Comparison of ENCODE assay signal across 29 cellular contexts in genomic region chr21:25831300-25831699, GRCh38.
A peak's percentile ranks its signal among the peaks of the same experiment; 100 is the strongest.
DNase-seq lines count a peak whose midpoint lies in the region; ATAC-seq, FAIRE-seq and TF ChIP-seq lines count a peak whose summit lies in the region.
"Had no signal": no experiment of that assay in that cellular context is flagged by ENCODE, and none has a peak within 500 bp of the region (broad histone marks: within the 10 kb centered on the region; RNA-seq: fewer than 3 reads in every experiment).

No MANE protein-coding gene starts in this region.

- CTCF ChIA-PET in activated CD4-positive, alpha-beta T cell treated with anti-CD3 and anti-CD28 coated beads for 36 hours (lab: Charles Lee): no interaction called here

- no peak overlapping the region for H3K9ac ChIP-seq in endodermal cell (ENCODE audit: extremely low read depth, low read length, poor library complexity, severe bottlenecking)
- H3K9ac ChIP-seq: SK-N-SH had no signal

- FAIRE-seq in H54 (lab: Jason Lieb, UNC): no peak
- FAIRE-seq: D721Med had no signal

- POLR2A ChIA-PET in activated CD4-positive, alpha-beta T cell treated with anti-CD3 and anti-CD28 coated beads for 36 hours (lab: Charles Lee): no interaction called here

- no peak overlapping the region for H3K4me3 ChIP-seq in endodermal cell (ENCODE audit: low read length)
- H3K4me3 ChIP-seq: left ventricle myocardium inferior, PC-9, right atrium auricular region, smooth muscle cell, testis had no signal

- H3K9me3 Mint-ChIP-seq in activated CD4-positive, alpha-beta T cell treated with anti-CD3 and anti-CD28 coated beads for 36 hours (ENCODE audit: low read depth): no peaks in the 10 kb centered on the region
- no peaks in the 10 kb centered on the region for H3K9me3 Mint-ChIP-seq in activated T-helper 17 cell treated with anti-CD3 and anti-CD28 coated beads, Interleukin-2, amount 50 U/mL, for 72 hours
- peaks cover 35% of the 10 kb centered on the region for H3K9me3 Mint-ChIP-seq in endodermal cell
- H3K9me3 Mint-ChIP-seq: activated naive CD4-positive, alpha-beta T cell treated with anti-CD3 and anti-CD28 coated beads, Interleukin-2, amount 10 ng/mL, durations not matched to agents 7 days and 5 days had no signal

- no peak overlapping the region for H3K27ac Mint-ChIP-seq in activated CD4-positive, alpha-beta T cell treated with anti-CD3 and anti-CD28 coated beads for 36 hours
- no peak overlapping the region for H3K27ac Mint-ChIP-seq in activated T-helper 17 cell treated with anti-CD3 and anti-CD28 coated beads, Interleukin-2, amount 50 U/mL, for 72 hours
- H3K27ac Mint-ChIP-seq in endodermal cell: no peak overlapping the region
- H3K27ac Mint-ChIP-seq: activated naive CD4-positive, alpha-beta T cell treated with anti-CD3 and anti-CD28 coated beads, Interleukin-2, amount 10 ng/mL, durations not matched to agents 7 days and 5 days; CD4-positive, CD25-positive, alpha-beta regulatory T cell had no signal

- TF ChIP-seq POLR2A in H54 (IDR thresholded peaks at IDR 0.05; ENCODE audit: low read depth, low read length): no peak

- H3K4me1 ChIP-seq in endodermal cell (ENCODE audit: control insufficient read depth, insufficient read depth, low read length): no peaks in the 10 kb centered on the region
- H3K4me1 ChIP-seq: left ventricle myocardium inferior, right atrium auricular region, testis had no signal

- H3K36me3 ChIP-seq in endodermal cell (ENCODE audit: control insufficient read depth, insufficient read depth, low read length): no peaks in the 10 kb centered on the region
- H3K36me3 ChIP-seq: left ventricle myocardium inferior, right atrium auricular region had no signal

- peak; percentile 86 for ATAC-seq in activated CD4-positive, alpha-beta T cell treated with anti-CD3 and anti-CD28 coated beads for 36 hours
- ATAC-seq in activated T-helper 17 cell treated with anti-CD3 and anti-CD28 coated beads, Interleukin-2, amount 50 U/mL, for 72 hours (replicated peaks): peak; percentile 93
- ATAC-seq in HG03045 (IDR thresholded peaks at IDR 0.05; ENCODE audit: unreplicated experiment): no peak
- ATAC-seq: Right ventricle myocardium inferior had no signal

- H3K36me3 Mint-ChIP-seq in activated CD4-positive, alpha-beta T cell treated with anti-CD3 and anti-CD28 coated beads for 36 hours (ENCODE audit: low read depth): no peaks in the 10 kb centered on the region
- no peaks in the 10 kb centered on the region for H3K36me3 Mint-ChIP-seq in activated T-helper 17 cell treated with anti-CD3 and anti-CD28 coated beads, Interleukin-2, amount 50 U/mL, for 72 hours (ENCODE audit: low read depth)
- H3K36me3 Mint-ChIP-seq in endodermal cell (ENCODE audit: low read depth): peaks cover 15% of the 10 kb centered on the region
- H3K36me3 Mint-ChIP-seq: activated naive CD4-positive, alpha-beta T cell treated with anti-CD3 and anti-CD28 coated beads, Interleukin-2, amount 10 ng/mL, durations not matched to agents 7 days and 5 days; CD4-positive, CD25-positive, alpha-beta regulatory T cell had no signal

- no peaks in the 10 kb centered on the region for H3K4me1 Mint-ChIP-seq in activated CD4-positive, alpha-beta T cell treated with anti-CD3 and anti-CD28 coated beads for 36 hours
- peaks cover 7% of the 10 kb centered on the region for H3K4me1 Mint-ChIP-seq in activated T-helper 17 cell treated with anti-CD3 and anti-CD28 coated beads, Interleukin-2, amount 50 U/mL, for 72 hours
- no peaks in the 10 kb centered on the region for H3K4me1 Mint-ChIP-seq in endodermal cell
- H3K4me1 Mint-ChIP-seq: activated naive CD4-positive, alpha-beta T cell treated with anti-CD3 and anti-CD28 coated beads, Interleukin-2, amount 10 ng/mL, durations not matched to agents 7 days and 5 days had no signal

- no peak for TF ChIP-seq CTCF in endodermal cell (conservative IDR thresholded peaks at IDR 0.05)

- H3K4me3 Mint-ChIP-seq in activated CD4-positive, alpha-beta T cell treated with anti-CD3 and anti-CD28 coated beads for 36 hours: no peak overlapping the region
- peak overlapping the region; percentile 15 for H3K4me3 Mint-ChIP-seq in activated T-helper 17 cell treated with anti-CD3 and anti-CD28 coated beads, Interleukin-2, amount 50 U/mL, for 72 hours
- no peak overlapping the region for H3K4me3 Mint-ChIP-seq in endodermal cell
- H3K4me3 Mint-ChIP-seq: activated naive CD4-positive, alpha-beta T cell treated with anti-CD3 and anti-CD28 coated beads, Interleukin-2, amount 10 ng/mL, durations not matched to agents 7 days and 5 days; CD4-positive, CD25-positive, alpha-beta regulatory T cell had no signal

- intact Hi-C loops in activated CD4-positive, alpha-beta T cell treated with anti-CD3 and anti-CD28 coated beads for 36 hours (cut with DNase I, micrococcal nuclease): no loop called here

- 89 to 100% methylated on average over 1 to 2 of the region's 2 CpGs for WGBS in endodermal cell (ENCODE audit: insufficient coverage in 1 of 2, insufficient read length in 1 of 2), 2 experiments

- peaks cover 48% of the 10 kb centered on the region for H3K9me3 ChIP-seq in endodermal cell (ENCODE audit: control insufficient read depth, low read length)
- H3K9me3 ChIP-seq: SK-N-SH, testis had no signal

- H3K27ac ChIP-seq in endodermal cell (ENCODE audit: low read depth, low read length): no peak overlapping the region
- H3K27ac ChIP-seq: left ventricle myocardium inferior, PC-9, right atrium auricular region, testis had no signal

- H3K27me3 ChIP-seq in endodermal cell (ENCODE audit: control insufficient read depth, insufficient read depth, low read length, poor library complexity, severe bottlenecking): peaks cover 12% of the 10 kb centered on the region
- H3K27me3 ChIP-seq: right atrium auricular region, testis had no signal

- peaks cover 4% of the 10 kb centered on the region for H3K27me3 Mint-ChIP-seq in activated CD4-positive, alpha-beta T cell treated with anti-CD3 and anti-CD28 coated beads for 36 hours
- peaks cover 17% of the 10 kb centered on the region for H3K27me3 Mint-ChIP-seq in activated T-helper 17 cell treated with anti-CD3 and anti-CD28 coated beads, Interleukin-2, amount 50 U/mL, for 72 hours
- peaks cover 4% of the 10 kb centered on the region for H3K27me3 Mint-ChIP-seq in endodermal cell (ENCODE audit: insufficient read depth)
- H3K27me3 Mint-ChIP-seq: activated naive CD4-positive, alpha-beta T cell treated with anti-CD3 and anti-CD28 coated beads, Interleukin-2, amount 10 ng/mL, durations not matched to agents 7 days and 5 days had no signal

- peak; percentile 9 for DNase-seq in activated CD4-positive, alpha-beta T cell treated with anti-CD3 and anti-CD28 coated beads for 36 hours
- no peak for DNase-seq in activated CD4-positive, alpha-beta T cell treated with anti-CD3 and anti-CD28 coated beads, Interleukin-2, amount 50 U/mL, for 4 hours
- peak; percentile 23 for DNase-seq in H54 (ENCODE audit: insufficient read length, low spot score)
- DNase-seq in kidney tubule cell (ENCODE audit: low spot score): peak; percentile 19
- DNase-seq in NCI-H69 (lab: John Stamatoyannopoulos, UW): no peak
- DNase-seq in endodermal cell: no peak
- DNase-seq: 8988T; activated CD4-positive, alpha-beta T cell treated with anti-CD3 and anti-CD28 coated beads for 1 hour; activated naive CD4-positive, alpha-beta T cell treated with anti-CD3 and anti-CD28 coated beads, Interleukin-2, amount 10 ng/mL, durations not matched to agents 7 days and 5 days; glutamatergic neuron; H7; Karpas-422; left ventricle myocardium inferior; mesendoderm; NCI-H1417; NCI-H2029; NCI-H524; PC-9; posterior cingulate gyrus; SK-N-SH; stimulated activated naive CD4-positive, alpha-beta T cell treated with Interleukin-2 at 50 U/mL for 16 hours; testis had no signal

Comparison
In these comparisons a context has a peak if more than half of its experiments do, and no peak if none do; other contexts are left out.
1. DNase-seq: peak in activated CD4-positive, alpha-beta T cell treated with anti-CD3 and anti-CD28 coated beads for 36 hours (single experiment), H54 (single experiment) and kidney tubule cell (single experiment); none in activated CD4-positive, alpha-beta T cell treated with anti-CD3 and anti-CD28 coated beads, Interleukin-2, amount 50 U/mL, for 4 hours (0 of 2), NCI-H69 (single experiment) and endodermal cell (single experiment).